8 cellular contexts compared by ENCODE assay signal in the genomic region with DNA sequence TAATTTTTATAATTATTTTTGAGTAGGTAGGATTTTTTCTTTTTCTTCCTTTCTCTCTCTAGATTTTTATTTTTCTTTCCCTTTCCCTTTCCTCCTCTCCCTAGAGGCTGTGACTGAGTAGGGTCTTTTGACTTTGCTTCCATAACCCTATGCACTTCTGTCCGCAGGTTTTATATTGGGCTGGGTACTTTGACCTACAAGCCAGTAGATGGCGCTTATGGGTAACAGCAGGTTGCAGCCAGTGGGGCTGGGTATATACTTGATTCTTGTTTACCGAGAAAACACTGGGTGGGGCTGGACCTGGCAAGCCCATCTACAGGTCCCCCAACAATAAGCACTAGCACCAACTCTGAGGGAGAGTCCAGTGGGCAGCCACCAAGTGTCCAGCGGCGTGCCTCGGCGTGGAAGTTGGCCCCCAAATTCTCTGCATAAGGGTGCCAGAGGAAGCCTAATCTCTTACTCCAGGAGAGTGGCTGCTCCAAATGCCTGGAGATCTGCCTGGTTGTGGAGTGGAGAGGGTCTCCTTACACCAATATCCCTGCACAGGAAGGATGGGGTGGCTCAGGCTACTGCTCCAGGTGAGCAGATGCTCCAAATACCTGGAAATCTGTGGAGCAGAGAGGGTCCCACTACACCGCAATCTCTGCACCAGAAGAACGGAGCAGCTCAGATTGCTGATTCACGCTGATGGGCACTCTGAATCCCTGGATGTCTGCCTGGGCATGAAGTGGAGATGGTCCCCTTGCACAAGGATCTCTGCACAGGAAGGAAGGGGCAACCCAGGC. TPM values are rescaled to one million over a fixed set of nuclear protein-coding genes. Genes with fewer than 3 reads are reported as not detected.
A peak's percentile ranks its signal among the peaks of the same experiment; 100 is the strongest.
DNase-seq lines count a peak whose midpoint lies in the region; ATAC-seq and TF ChIP-seq lines count a peak whose summit lies in the region.
"Not testable (repeated sequence)": the region's sequence is repeated elsewhere in the genome, so short reads cannot be mapped to it uniquely, and the experiment has no call there.
"Had no signal": no experiment of that assay in that cellular context is flagged by ENCODE, and none has a peak within 500 bp of the region (broad histone marks: within the 10 kb centered on the region; RNA-seq: fewer than 3 reads in every experiment).

No MANE protein-coding gene starts in this region.

- H4K20me1 ChIP-seq in OCI-LY7 (ENCODE audit: insufficient read depth, low read length) = not testable (repeated sequence)

- not testable (repeated sequence) for BruUV-seq in OCI-LY7 (replicated peaks; lab: Mats Ljungman, UMichigan)

- intact Hi-C loops in OCI-LY7 (cut with micrococcal nuclease; ENCODE audit: unreplicated experiment) = not testable (repeated sequence)

- TF ChIP-seq CTCF in GM13976 (IDR thresholded peaks at IDR 0.05; ENCODE audit: borderline replicate concordance, control extremely low read depth, extremely low read depth, insufficient read depth, missing control alignments) = peak; percentile 34
- TF ChIP-seq CTCF in OCI-LY7 (conservative IDR thresholded peaks at IDR 0.05; ENCODE audit: low read length) = peak; percentile 67
- TF ChIP-seq CTCF in fibroblast of villous mesenchyme (IDR thresholded peaks at IDR 0.05; ENCODE audit: insufficient read depth, low read depth, low read length) = peak; percentile 46

- POLR2A ChIA-PET in OCI-LY7 (lab: Charles Lee) = not testable (repeated sequence)

- not testable (repeated sequence) for H2AFZ ChIP-seq in OCI-LY7 (ENCODE audit: low read length)

- not testable (repeated sequence) for H3K9me3 ChIP-seq in OCI-LY7 (ENCODE audit: low read length)

- H3K9me2 ChIP-seq in OCI-LY7 (ENCODE audit: insufficient read depth, low read length) = not testable (repeated sequence)

- in situ Hi-C loops in GM13976 (cut with MboI; ENCODE audit: low sequenced_read_pairs, unreplicated experiment) = not testable (repeated sequence)

- H3K9me3 Mint-ChIP-seq in activated naive CD4-positive, alpha-beta T cell treated with anti-CD3 and anti-CD28 coated beads, Interleukin-2, amount 50 U/mL, for 72 hours; natural killer cell treated with Interleukin-12 subunit alpha and Interleukin-12 subunit beta and Interleukin-15 and Interleukin-18, amount 100 ng/mL, for 72 hours: not testable (repeated sequence)

- not testable (repeated sequence) for H3K4me3 Mint-ChIP-seq in natural killer cell treated with Interleukin-12 subunit alpha and Interleukin-12 subunit beta and Interleukin-15 and Interleukin-18, amount 100 ng/mL, for 72 hours

- not testable (repeated sequence) for H3K36me3 ChIP-seq in OCI-LY7 (ENCODE audit: insufficient read depth, low read length)

- not testable (repeated sequence) for H3K27ac ChIP-seq in OCI-LY7 (ENCODE audit: low read depth, low read length, poor library complexity, severe bottlenecking)

- not testable (repeated sequence) for H3K36me3 Mint-ChIP-seq in activated naive CD4-positive, alpha-beta T cell treated with anti-CD3 and anti-CD28 coated beads, Interleukin-2, amount 50 U/mL, for 72 hours; natural killer cell treated with Interleukin-12 subunit alpha and Interleukin-12 subunit beta and Interleukin-15 and Interleukin-18, amount 100 ng/mL, for 72 hours

- not testable (repeated sequence) for H3K79me2 ChIP-seq in OCI-LY7 (ENCODE audit: insufficient read depth, low read depth, low read length)

- not testable (repeated sequence) for DNase-seq in GM13976 (ENCODE audit: low spot score); activated naive CD4-positive, alpha-beta T cell treated with anti-CD3 and anti-CD28 coated beads, Interleukin-2, amount 50 U/mL, for 72 hours (ENCODE audit: low spot score in 2 of 2); natural killer cell treated with Interleukin-12 subunit alpha and Interleukin-12 subunit beta and Interleukin-15 and Interleukin-18, amount 100 ng/mL, for 72 hours (ENCODE audit: low spot score)
- DNase-seq in OCI-LY7 (ENCODE audit: low spot score) (peak; percentile 12), fibroblast of villous mesenchyme (ENCODE audit: low read depth) (peak; percentile 18)

- CTCF ChIA-PET in OCI-LY7 (lab: Charles Lee; ENCODE audit: unreplicated experiment) = not testable (repeated sequence)

- not testable (repeated sequence) for H3K4me1 Mint-ChIP-seq in natural killer cell treated with Interleukin-12 subunit alpha and Interleukin-12 subunit beta and Interleukin-15 and Interleukin-18, amount 100 ng/mL, for 72 hours (ENCODE audit: low read depth in 2 of 2)

- not testable (repeated sequence) for H3K4me2 ChIP-seq in OCI-LY7 (ENCODE audit: low read length)

- not testable (repeated sequence) for H3K4me1 ChIP-seq in OCI-LY7 (ENCODE audit: insufficient read depth, low read length, poor library complexity, severe bottlenecking)

- not testable (repeated sequence) for H3K4me3 ChIP-seq in OCI-LY7 (ENCODE audit: low read depth, low read length, poor library complexity, severe bottlenecking); fibroblast of villous mesenchyme (ENCODE audit: low read depth, low read length)

- H3K27ac Mint-ChIP-seq in activated naive CD4-positive, alpha-beta T cell treated with anti-CD3 and anti-CD28 coated beads, Interleukin-2, amount 50 U/mL, for 72 hours; natural killer cell treated with Interleukin-12 subunit alpha and Interleukin-12 subunit beta and Interleukin-15 and Interleukin-18, amount 100 ng/mL, for 72 hours: not testable (repeated sequence)

- peaks cover 8 to 26% of the 10 kb centered on the region in 2 donors for H3K27me3 Mint-ChIP-seq in natural killer cell treated with Interleukin-12 subunit alpha and Interleukin-12 subunit beta and Interleukin-15 and Interleukin-18, amount 100 ng/mL, for 72 hours

- ATAC-seq in GM21723 (IDR thresholded peaks at IDR 0.05; ENCODE audit: unreplicated experiment) = peak; percentile 98
- ATAC-seq in HG03432 (IDR thresholded peaks at IDR 0.05; ENCODE audit: unreplicated experiment) = peak; percentile 95
- peak; percentile 70 to 72 for ATAC-seq in activated naive CD4-positive, alpha-beta T cell treated with anti-CD3 and anti-CD28 coated beads, Interleukin-2, amount 50 U/mL, for 72 hours
- ATAC-seq in natural killer cell treated with Interleukin-12 subunit alpha and Interleukin-12 subunit beta and Interleukin-15 and Interleukin-18, amount 100 ng/mL, for 72 hours = peak; percentile 50 to 58

RNA-seq across cellular contexts. Expression of a gene that starts 4.7 kb away (rescaled TPM):
- total RNA-seq in OCI-LY7 (2014; rRNA removed; shearing (Covaris generic)) = not detected in 2 replicates
- not detected in 2 replicates for total RNA-seq in OCI-LY7 (2022)
- under 1 TPM in 1 of 2 donors, not detected in 1; 0.93 TPM for total RNA-seq in activated naive CD4-positive, alpha-beta T cell treated with anti-CD3 and anti-CD28 coated beads, Interleukin-2, amount 50 U/mL, for 72 hours
- 0.32 and 0.43 TPM in 2 replicates for total RNA-seq in fibroblast of villous mesenchyme
- 1 to 10 TPM in 1 of 2 donors, under 1 TPM in 1; 0.38 to 1.7 TPM for total RNA-seq in natural killer cell treated with Interleukin-12 subunit alpha and Interleukin-12 subunit beta and Interleukin-15 and Interleukin-18, amount 100 ng/mL, for 72 hours

RNA-seq across cellular contexts. Expression of a gene that starts 17.1 kb away (rescaled TPM):
- total RNA-seq in OCI-LY7 (2014; rRNA removed; shearing (Covaris generic)) = not detected in 2 replicates
- total RNA-seq in OCI-LY7 (2022) = not detected in 2 replicates
- 1 to 10 TPM in 1 of 2 donors, under 1 TPM in 1; 0.19 to 4.6 TPM for total RNA-seq in activated naive CD4-positive, alpha-beta T cell treated with anti-CD3 and anti-CD28 coated beads, Interleukin-2, amount 50 U/mL, for 72 hours
- total RNA-seq in fibroblast of villous mesenchyme = 0.97 and 3.0 TPM in 2 replicates
- 1 to 10 TPM in 1 of 2 donors, not detected in 1; 1.2 TPM for total RNA-seq in natural killer cell treated with Interleukin-12 subunit alpha and Interleukin-12 subunit beta and Interleukin-15 and Interleukin-18, amount 100 ng/mL, for 72 hours

RNA-seq across cellular contexts. Expression of a gene that starts 55.6 kb away (rescaled TPM):
- not detected in 2 replicates for total RNA-seq in OCI-LY7 (2014; rRNA removed; shearing (Covaris generic))
- not detected in 2 replicates for total RNA-seq in OCI-LY7 (2022)
- not detected for total RNA-seq in activated naive CD4-positive, alpha-beta T cell treated with anti-CD3 and anti-CD28 coated beads, Interleukin-2, amount 50 U/mL, for 72 hours
- not detected in 2 replicates for total RNA-seq in fibroblast of villous mesenchyme
- total RNA-seq in natural killer cell treated with Interleukin-12 subunit alpha and Interleukin-12 subunit beta and Interleukin-15 and Interleukin-18, amount 100 ng/mL, for 72 hours = not detected
- total RNA-seq: cerebellum had no signal
